ENCODE assay signal across 8 cellular contexts in genomic region chr1:101128211-101128727, GRCh38.
DNase-seq lines count a peak whose midpoint lies in the region; ATAC-seq and TF ChIP-seq lines count a peak whose summit lies in the region.

No MANE protein-coding gene starts in this region.

- peak overlapping the region; percentile 26 for H3K27ac ChIP-seq in CD8-positive, alpha-beta memory T cell (ENCODE audit: low read depth, low read length)
- no peak overlapping the region for H3K27ac ChIP-seq in upper lobe of right lung

- H3K4me3 Mint-ChIP-seq in CD8-positive, alpha-beta memory T cell: peak overlapping the region; percentile 15 to 82 (median 68)
- peak overlapping the region; percentile 73 for H3K4me3 Mint-ChIP-seq in activated T-helper 1 cell treated with anti-CD3 and anti-CD28 coated beads, Interleukin-12 subunit alpha, Interleukin-12 subunit beta, Interleukin-2, Interleukin-4 antibody, amounts not matched to agents 30 ng/mL and 10 ng/mL and 1 ng/mL, durations not matched to agents 14 hours and 24 hours and 36 hours

- no peaks in the 10 kb centered on the region for H3K36me3 ChIP-seq in CD8-positive, alpha-beta memory T cell (ENCODE audit: insufficient read depth, low read length)
- no peaks in the 10 kb centered on the region for H3K36me3 ChIP-seq in upper lobe of right lung

- H3K9me3 Mint-ChIP-seq in CD8-positive, alpha-beta memory T cell: no peaks in the 10 kb centered on the region
- peaks cover 5% of the 10 kb centered on the region for H3K9me3 Mint-ChIP-seq in activated T-helper 1 cell treated with anti-CD3 and anti-CD28 coated beads, Interleukin-12 subunit alpha, Interleukin-12 subunit beta, Interleukin-2, Interleukin-4 antibody, amounts not matched to agents 30 ng/mL and 10 ng/mL and 1 ng/mL, durations not matched to agents 14 hours and 24 hours and 36 hours

- H3K4me1 Mint-ChIP-seq in CD8-positive, alpha-beta memory T cell: peaks cover 49 to 67% (median 67%) of the 10 kb centered on the region in 3 donors
- H3K4me1 Mint-ChIP-seq in activated T-helper 1 cell treated with anti-CD3 and anti-CD28 coated beads, Interleukin-12 subunit alpha, Interleukin-12 subunit beta, Interleukin-2, Interleukin-4 antibody, amounts not matched to agents 30 ng/mL and 10 ng/mL and 1 ng/mL, durations not matched to agents 14 hours and 24 hours and 36 hours (ENCODE audit: low read depth): peaks cover 52% of the 10 kb centered on the region

- H3K9me3 ChIP-seq in CD8-positive, alpha-beta memory T cell (ENCODE audit: low read length): no peaks in the 10 kb centered on the region
- H3K9me3 ChIP-seq in upper lobe of right lung: no peaks in the 10 kb centered on the region

- no peaks in the 10 kb centered on the region for H3K36me3 Mint-ChIP-seq in CD8-positive, alpha-beta memory T cell
- H3K36me3 Mint-ChIP-seq in activated T-helper 1 cell treated with anti-CD3 and anti-CD28 coated beads, Interleukin-12 subunit alpha, Interleukin-12 subunit beta, Interleukin-2, Interleukin-4 antibody, amounts not matched to agents 30 ng/mL and 10 ng/mL and 1 ng/mL, durations not matched to agents 14 hours and 24 hours and 36 hours (ENCODE audit: low read depth): peaks cover 3% of the 10 kb centered on the region

- no peak for TF ChIP-seq POLR2A in lower leg skin (IDR thresholded peaks at IDR 0.05)

- POLR2A ChIA-PET in CD8-positive, alpha-beta memory T cell (lab: Charles Lee): interaction anchor here (1.6 kb wide), 1 partner anchor 16 kb away, joined by 5 read pairs; no protein-coding TSS in a partner anchor

- DNase-seq in CD8-positive, alpha-beta memory T cell: peak in 2 of 5 donors; percentile 24 to 72
- DNase-seq in activated T-helper 1 cell treated with anti-CD3 and anti-CD28 coated beads, Interleukin-12 subunit alpha, Interleukin-12 subunit beta, Interleukin-2, Interleukin-4 antibody, amounts not matched to agents 30 ng/mL and 10 ng/mL and 1 ng/mL, durations not matched to agents 14 hours and 24 hours and 36 hours (ENCODE audit: low spot score): no peak
- DNase-seq in upper lobe of right lung (no peak), H4 (ENCODE audit: low spot score) (no peak), LoVo (ENCODE audit: low spot score) (no peak), lower leg skin (ENCODE audit: low spot score in 2 of 2) (no peak)

- no peaks in the 10 kb centered on the region for H3K27me3 ChIP-seq in CD8-positive, alpha-beta memory T cell (ENCODE audit: insufficient read depth, low read length, poor library complexity, severe bottlenecking)
- no peaks in the 10 kb centered on the region for H3K27me3 ChIP-seq in upper lobe of right lung

- peak; percentile 97 for ATAC-seq in GM19395 (IDR thresholded peaks at IDR 0.05; ENCODE audit: unreplicated experiment)
- ATAC-seq in HG03196 (IDR thresholded peaks at IDR 0.05; ENCODE audit: unreplicated experiment): peak; percentile 90
- ATAC-seq in upper lobe of right lung: peak; percentile 23

- H3K27me3 Mint-ChIP-seq in CD8-positive, alpha-beta memory T cell: no peaks in the 10 kb centered on the region
- peaks cover 1% of the 10 kb centered on the region for H3K27me3 Mint-ChIP-seq in activated T-helper 1 cell treated with anti-CD3 and anti-CD28 coated beads, Interleukin-12 subunit alpha, Interleukin-12 subunit beta, Interleukin-2, Interleukin-4 antibody, amounts not matched to agents 30 ng/mL and 10 ng/mL and 1 ng/mL, durations not matched to agents 14 hours and 24 hours and 36 hours (ENCODE audit: insufficient read depth)

- peak overlapping the region; percentile 82 to 97 (median 90) for H3K27ac Mint-ChIP-seq in CD8-positive, alpha-beta memory T cell
- H3K27ac Mint-ChIP-seq in activated T-helper 1 cell treated with anti-CD3 and anti-CD28 coated beads, Interleukin-12 subunit alpha, Interleukin-12 subunit beta, Interleukin-2, Interleukin-4 antibody, amounts not matched to agents 30 ng/mL and 10 ng/mL and 1 ng/mL, durations not matched to agents 14 hours and 24 hours and 36 hours: peak overlapping the region; percentile 72

- H3K4me3 ChIP-seq in CD8-positive, alpha-beta memory T cell (ENCODE audit: low read length): peak overlapping the region; percentile 17
- H3K4me3 ChIP-seq in upper lobe of right lung (no peak overlapping the region), lower leg skin (ENCODE audit: low read depth, poor library complexity, severe bottlenecking) (no peak overlapping the region)

- TF ChIP-seq CTCF in upper lobe of right lung (IDR thresholded peaks at IDR 0.05) (no peak), lower leg skin (IDR thresholded peaks at IDR 0.05) (no peak)

- intact Hi-C loops in activated T-helper 1 cell treated with anti-CD3 and anti-CD28 coated beads, Interleukin-12 subunit alpha, Interleukin-12 subunit beta, Interleukin-2, Interleukin-4 antibody, amounts not matched to agents 30 ng/mL and 10 ng/mL and 1 ng/mL, durations not matched to agents 14 hours and 24 hours and 36 hours (cut with micrococcal nuclease): no loop called here
- intact Hi-C loops in upper lobe of right lung (cut with DNase I): no loop called here
- intact Hi-C loops in lower leg skin (cut with DNase I; ENCODE audit: low total_unique reads): no loop called here

- CTCF ChIA-PET in CD8-positive, alpha-beta memory T cell (lab: Charles Lee): interaction anchor here (0.9 to 1.3 kb wide), 4 partner anchors 8 to 181 kb away, joined by 3 to 6 read pairs (median 4); no protein-coding TSS in a partner anchor

- H3K4me1 ChIP-seq in CD8-positive, alpha-beta memory T cell (ENCODE audit: insufficient read depth, low read length): peaks cover 53% of the 10 kb centered on the region
- no peaks in the 10 kb centered on the region for H3K4me1 ChIP-seq in upper lobe of right lung

- 44 to 48% methylated on average over 3 of the region's 3 CpGs for WGBS in lower leg skin, 2 donors

Comparison
In these comparisons a context has a peak if more than half of its experiments do, and no peak if none do; other contexts are left out.
1. ATAC-seq: peak in every context shown above with its lines; median percentile 97 in GM19395; 90 in HG03196; 23 in upper lobe of right lung.